ENCODE assay signal across 1 cellular context in genomic region chr20:19812056-19812455, GRCh38.
TF ChIP-seq lines count a peak whose summit lies in the region.

No MANE protein-coding gene starts in this region.

TF ChIP-seq in endothelial cell of umbilical vein, 7 proteins besides CTCF, POLR2A, EP300 and RAD21:
- TF ChIP-seq EZH2 (IDR thresholded peaks at IDR 0.05; ENCODE audit: borderline replicate concordance, low read depth, low read length, severe bottlenecking) (no peak), GATA2 (IDR thresholded peaks at IDR 0.05; ENCODE audit: insufficient read depth, insufficient read length, low read depth, low read length) (no peak), POLR2AphosphoS5 (IDR thresholded peaks at IDR 0.05; ENCODE audit: insufficient read depth, low read depth, low read length) (no peak), MAX (IDR thresholded peaks at IDR 0.05; ENCODE audit: insufficient read depth, insufficient read length) (no peak), MYC (IDR thresholded peaks at IDR 0.05; ENCODE audit: low read depth, low read length) (no peak), JUN (IDR thresholded peaks at IDR 0.05; ENCODE audit: borderline replicate concordance, insufficient read depth, insufficient read length, low read depth) (no peak), FOS (IDR thresholded peaks at IDR 0.05; ENCODE audit: borderline replicate concordance, insufficient read depth, low read length) (no peak)
